ENCODE assay signal across 19 cellular contexts in the genomic region with DNA sequence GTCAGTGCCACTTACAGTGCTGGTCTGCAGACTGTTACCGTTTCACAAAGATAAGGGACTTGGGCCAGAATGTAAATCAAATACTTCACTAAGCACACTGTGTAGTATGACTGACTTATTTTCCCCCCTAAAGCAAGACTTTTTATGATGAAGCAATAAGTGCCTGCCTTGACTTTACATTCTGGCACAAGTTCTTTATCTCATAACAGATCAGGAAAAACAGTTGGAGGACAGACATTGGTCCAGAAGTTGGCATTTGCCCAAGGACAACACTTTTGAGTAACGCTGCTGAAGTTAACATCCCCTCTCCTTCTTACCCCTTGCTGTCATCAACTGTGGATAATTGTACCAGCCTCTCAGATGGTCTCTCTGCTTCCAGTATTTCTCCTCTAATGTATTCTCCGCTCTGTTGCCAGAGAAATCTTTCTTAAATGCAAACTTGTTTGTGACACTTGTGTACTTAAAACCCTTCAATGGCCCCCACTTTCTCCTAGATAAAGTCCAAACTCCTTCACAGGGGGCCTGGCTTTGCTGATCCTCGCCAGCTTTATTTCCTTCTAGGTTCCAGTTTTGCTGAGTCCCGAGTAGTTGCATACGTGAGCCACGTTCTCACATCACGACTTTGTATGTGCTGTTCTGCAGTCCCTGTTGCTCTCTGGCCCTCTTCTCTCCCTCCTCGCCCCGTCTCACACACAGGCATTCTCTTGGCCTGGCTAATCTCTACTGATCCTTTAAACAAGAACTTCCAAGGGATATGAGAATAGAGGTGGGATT. TPM values are rescaled to one million over a fixed set of nuclear protein-coding genes. Genes with fewer than 3 reads are reported as not detected.
DNase-seq lines count a peak whose midpoint lies in the region; ATAC-seq, FAIRE-seq and TF ChIP-seq lines count a peak whose summit lies in the region.
"Had no signal": no experiment of that assay in that cellular context is flagged by ENCODE, and none has a peak within 500 bp of the region (broad histone marks: within the 10 kb centered on the region; RNA-seq: fewer than 3 reads in every experiment).

No MANE protein-coding gene starts in this region.

- peaks cover 0 to 2% (median 0%) of the 10 kb centered on the region in 5 donors for H3K27me3 Mint-ChIP-seq in naive thymus-derived CD4-positive, alpha-beta T cell
- H3K27me3 Mint-ChIP-seq: naive B cell had no signal

- no peak for TF ChIP-seq POLR2A in K562 (conservative IDR thresholded peaks at IDR 0.05)
- TF ChIP-seq POLR2A in esophagus squamous epithelium (IDR thresholded peaks at IDR 0.05), result no peak

- H3K9ac ChIP-seq in K562 (ENCODE audit: insufficient read depth in 1 of 2, low read depth in 2 of 2, low read length in 2 of 2), result no peak overlapping the region

- 0 out of 2 replicates have a peak, but pooled peaks cover 4% of the 10 kb centered on the region for H4K20me1 ChIP-seq in K562 (replicated peaks; ENCODE audit: control insufficient read depth, insufficient read depth, low read length)

- TF ChIP-seq RAD21 in K562 (CRISPR knock-in tag; conservative IDR thresholded peaks at IDR 0.05 in 1 of 2, IDR thresholded peaks at IDR 0.05 in 1 of 2), result no peak

- H3K4me3 ChIP-seq in K562 (no peak overlapping the region), heart right ventricle (no peak overlapping the region), esophagus squamous epithelium (no peak overlapping the region)
- no peak overlapping the region for H3K4me3 ChIP-seq in naive thymus-derived CD4-positive, alpha-beta T cell (ENCODE audit: low read length)

- TF ChIP-seq EP300 in K562 (IDR thresholded peaks at IDR 0.05; ENCODE audit: low read length), result no peak

- H3K9me1 ChIP-seq in K562 (ENCODE audit: control insufficient read depth, insufficient read depth, low read length), result no peaks in the 10 kb centered on the region

- H3K4me2 ChIP-seq in K562 (ENCODE audit: insufficient read depth, low read length), result no peak overlapping the region

- H3K4me1 Mint-ChIP-seq in naive thymus-derived CD4-positive, alpha-beta T cell, result peaks cover 67 to 96% (median 95%) of the 10 kb centered on the region in 7 donors

- H3K27me3 ChIP-seq in K562 (ENCODE audit: control insufficient read depth in 2 of 2, insufficient read depth in 2 of 2, low read length in 2 of 2), result no peaks in the 10 kb centered on the region; a peak in 1 of 5 replicates
- H3K27me3 ChIP-seq in naive thymus-derived CD4-positive, alpha-beta T cell (ENCODE audit: control insufficient read depth in 2 of 2, insufficient read depth in 2 of 2, low read length in 2 of 2), result no peaks in the 10 kb centered on the region
- no peaks in the 10 kb centered on the region for H3K27me3 ChIP-seq in heart right ventricle
- H3K27me3 ChIP-seq in esophagus squamous epithelium, result peaks cover 0 to 10% (median 0%) of the 10 kb centered on the region in 4 donors

- H3K36me3 Mint-ChIP-seq in naive thymus-derived CD4-positive, alpha-beta T cell, result peaks cover 0 to 3% (median 0%) of the 10 kb centered on the region in 5 donors
- H3K36me3 Mint-ChIP-seq: naive B cell had no signal

- TF ChIP-seq CTCF in K562 (IDR thresholded peaks at IDR 0.05 in 2 of 3, conservative IDR thresholded peaks at IDR 0.05 in 1 of 3; ENCODE audit: insufficient read depth in 2 of 3, low read depth in 1 of 3, low read length in 3 of 3) (no peak), heart right ventricle (IDR thresholded peaks at IDR 0.05) (no peak), esophagus squamous epithelium (IDR thresholded peaks at IDR 0.05) (no peak)

- no peak overlapping the region for H3K27ac ChIP-seq in K562 (ENCODE audit: extremely low read depth, low read depth, low read length)
- H3K27ac ChIP-seq in naive thymus-derived CD4-positive, alpha-beta T cell (ENCODE audit: low read depth, low read length), result peak overlapping the region; percentile 77
- no peak overlapping the region for H3K27ac ChIP-seq in heart right ventricle
- no peak overlapping the region for H3K27ac ChIP-seq in esophagus squamous epithelium
- H3K27ac ChIP-seq: 22Rv1 had no signal

- DNase-seq in DMS 273 (lab: John Stamatoyannopoulos, UW; ENCODE audit: unreplicated experiment), result peak; percentile 23
- no peak for DNase-seq in DMS 273 treated with DMSO at 0.1 percent for 48 hours (lab: John Stamatoyannopoulos, UW)
- peak; percentile 31 for DNase-seq in M059J (ENCODE audit: low read depth)
- DNase-seq in K562 (ENCODE audit: extremely low read depth in 1 of 4, low spot score in 3 of 4), result no peak
- no peak for DNase-seq in naive thymus-derived CD4-positive, alpha-beta T cell
- no peak for DNase-seq in NCI-H2081 (lab: John Stamatoyannopoulos, UW)
- no peak for DNase-seq in heart right ventricle
- DNase-seq in esophagus squamous epithelium (lab: John Stamatoyannopoulos, UW), result no peak
- DNase-seq: caudate nucleus; hippocampal formation; naive B cell; NCI-H1092; NCI-H345; PC-3; stimulated activated CD4-positive, alpha-beta T cell treated with anti-CD3 and anti-CD28 coated beads, Interleukin-4, amount 100 ng/mL, for 24 hours; SW 1271 had no signal

- H3K9me3 Mint-ChIP-seq in naive thymus-derived CD4-positive, alpha-beta T cell, result peaks cover 0 to 1% (median 0%) of the 10 kb centered on the region in 11 donors

- H2AFZ ChIP-seq in K562 (ENCODE audit: low read depth, low read length), result no peak overlapping the region

- POLR2A ChIA-PET in K562 (lab: Yijun Ruan, JAX), result no interaction called here
- POLR2A ChIA-PET in naive thymus-derived CD4-positive, alpha-beta T cell (lab: Charles Lee), result interaction anchor here (13.4 to 16.7 kb wide), 2 partner anchors 18 to 38 kb away, joined by 224 to 633 read pairs; partner anchors contain the start of gene S1PR1

- ATAC-seq in K562 (no peak), heart right ventricle (no peak)
- no peak for ATAC-seq in naive thymus-derived CD4-positive, alpha-beta T cell
- ATAC-seq: left lobe of liver, PC-3 had no signal

- peak overlapping the region in 8 of 9 donors; percentile 85 to 99 (median 98) for H3K27ac Mint-ChIP-seq in naive thymus-derived CD4-positive, alpha-beta T cell

- in situ Hi-C loops in K562 (cut with MboI), result loop anchor here (10.0 kb wide), 1 partner anchor 148 kb away; no protein-coding TSS in a partner anchor

- H3K9me3 ChIP-seq in K562 (replicated peaks; ENCODE audit: control insufficient read depth, insufficient read depth, low read depth, low read length) (no peaks in the 10 kb centered on the region), heart right ventricle (peaks cover 0 to 8% (median 0%) of the 10 kb centered on the region in 11 donors), esophagus squamous epithelium (no peaks in the 10 kb centered on the region)
- no peaks in the 10 kb centered on the region for H3K9me3 ChIP-seq in naive thymus-derived CD4-positive, alpha-beta T cell (ENCODE audit: control insufficient read depth in 2 of 3, low read length in 3 of 3)

- no peak for FAIRE-seq in K562 (lab: Jason Lieb, UNC)

- intact Hi-C loops in K562 (cut with micrococcal nuclease) (loop anchor here (1.0 to 10.0 kb wide), 3 partner anchors 45 to 258 kb away; partner anchors contain the start of genes DPH5 and S1PR1), heart right ventricle (cut with DNase I) (loop anchor here in 2 of 10 donors (10.0 kb wide), 2 partner anchors 148 to 258 kb away; partner anchors contain the start of gene DPH5 (in 1 of the 2)), esophagus squamous epithelium (cut with DNase I) (loop anchor here (5.0 to 10.0 kb wide), 2 partner anchors 138 to 355 kb away; no protein-coding TSS in a partner anchor)
- intact Hi-C loops in naive thymus-derived CD4-positive, alpha-beta T cell (cut with micrococcal nuclease), result no loop called here

- H3K4me1 ChIP-seq in K562 (replicated peaks in 1 of 2; ENCODE audit: control insufficient read depth in 2 of 2, insufficient read depth in 2 of 2, low read length in 2 of 2) (peaks cover 9 to 33% of the 10 kb centered on the region in 2 experiments), heart right ventricle (peaks cover 0 to 31% (median 3%) of the 10 kb centered on the region in 9 donors), esophagus squamous epithelium (no peaks in the 10 kb centered on the region)
- H3K4me1 ChIP-seq in naive thymus-derived CD4-positive, alpha-beta T cell (ENCODE audit: control insufficient read depth in 2 of 2, insufficient read depth in 2 of 2, low read length in 2 of 2), result peaks cover 91 to 94% of the 10 kb centered on the region in 2 donors

- WGBS in K562 (ENCODE audit: insufficient coverage, low coverage, missing lambda C conversion rate), result 54% methylated on average over 10 of the region's 10 CpGs
- 62 to 68% methylated on average over 10 of the region's 10 CpGs for WGBS in heart right ventricle, 2 donors
- WGBS in esophagus squamous epithelium, 2 donors, result 72 to 74% methylated on average over 10 of the region's 10 CpGs

- H3K79me2 ChIP-seq in K562 (ENCODE audit: control insufficient read depth, insufficient read depth, low read length), result no peaks in the 10 kb centered on the region

- CTCF ChIA-PET in K562 (lab: Yijun Ruan, JAX; ENCODE audit: low intra/inter-chr PET ratio), result no interaction called here
- CTCF ChIA-PET in naive thymus-derived CD4-positive, alpha-beta T cell (lab: Charles Lee), result interaction anchor here (1.0 to 6.7 kb wide), 4 partner anchors 18 to 75 kb away, joined by 3 to 110 read pairs (median 18); no protein-coding TSS in a partner anchor

- BruUV-seq in K562 (replicated peaks; lab: Mats Ljungman, UMichigan), result no TSS peak

- H3K36me3 ChIP-seq in K562 (ENCODE audit: control insufficient read depth, insufficient read depth, low read length) (no peaks in the 10 kb centered on the region), heart right ventricle (no peaks in the 10 kb centered on the region), esophagus squamous epithelium (no peaks in the 10 kb centered on the region)
- H3K36me3 ChIP-seq in naive thymus-derived CD4-positive, alpha-beta T cell (ENCODE audit: control insufficient read depth in 2 of 3, insufficient read depth in 3 of 3, low read length in 3 of 3), result no peaks in the 10 kb centered on the region

- peak overlapping the region in 9 of 10 donors; percentile 11 to 94 (median 47) for H3K4me3 Mint-ChIP-seq in naive thymus-derived CD4-positive, alpha-beta T cell
- H3K4me3 Mint-ChIP-seq: naive B cell had no signal

RNA-seq across cellular contexts. Expression of gene S1PR1, which starts 45.7 kb away (rescaled TPM):
- 6.8 and 6.9 TPM in 2 replicates for total RNA-seq in M059J (2014; rRNA removed; shearing (Covaris generic))
- 0.93 and 1.5 TPM in 2 replicates for total RNA-seq in K562 (2011; cell fraction: chromatin; rRNA removed; ENCODE audit: low replicate concordance)
- total RNA-seq in K562 (2011; cell fraction: nucleolus; rRNA removed), result 0.92 and 1.3 TPM in 2 replicates
- total RNA-seq in K562 (2011; cell fraction: nucleoplasm; rRNA removed), result 0.61 and 0.73 TPM in 2 replicates
- 0.36 and 0.41 TPM in 2 replicates for total RNA-seq in K562 (2014; rRNA removed)
- total RNA-seq in K562 (2014; rRNA removed; fragmentation: Illumina TruSeq; extraction: Trizol), result 0.29 and 0.32 TPM in 2 replicates
- total RNA-seq in K562 (2015; rRNA removed; fragmentation: Illumina TruSeq; extraction: Trizol), result 1.2 TPM in 2 replicates
- total RNA-seq in K562 (2021), result 0.73 and 1.1 TPM in 2 replicates
- 0.85 and 1.0 TPM in 2 replicates for polyA plus RNA-seq in K562 (2011; rRNA removed)
- polyA plus RNA-seq in K562 (2011; cell fraction: cytosol; rRNA removed), result 1.4 and 1.7 TPM in 2 replicates
- polyA plus RNA-seq in K562 (2011; cell fraction: nucleus; rRNA removed), result 2.9 and 4.5 TPM in 2 replicates
- polyA plus RNA-seq in K562 (2012), result 1.6 and 1.9 TPM in 2 replicates
- polyA plus RNA-seq in K562 (2014; fragmentation: Illumina TruSeq; extraction: Trizol), result 0.43 and 0.54 TPM in 2 replicates
- polyA plus RNA-seq in K562 (2014; fragmentation: Nextera tagmentation; extraction: Ambion mirVana), result under 1 TPM; 0.22 to 0.51 TPM
- polyA plus RNA-seq in K562 (2014; rRNA removed), result 0.32 and 0.34 TPM in 2 replicates
- polyA minus RNA-seq in K562 (2011; rRNA and poly(A)+ RNA removed), result 1.7 TPM in 2 replicates
- 0.95 TPM in 1 of 2 replicates, not detected in the other for polyA minus RNA-seq in K562 (2011; cell fraction: cytosol; rRNA and poly(A)+ RNA removed)
- 2.7 and 3.4 TPM in 2 replicates for polyA minus RNA-seq in K562 (2011; cell fraction: nucleus; rRNA and poly(A)+ RNA removed)
- 100 to 1,000 TPM; 116 to 305 (median 283) TPM for total RNA-seq in naive thymus-derived CD4-positive, alpha-beta T cell
- 100 to 1,000 TPM; 209 to 247 TPM for polyA plus RNA-seq in naive thymus-derived CD4-positive, alpha-beta T cell
- total RNA-seq in heart right ventricle, result 10 to 100 TPM; 37.4 to 82.2 (median 55.2) TPM
- polyA plus RNA-seq in heart right ventricle, result 10 to 100 TPM; 50.3 to 51.2 TPM
- 10 to 100 TPM in 2 of 4 donors, 1 to 10 TPM in 2; 2.8 to 31.1 (median 10.3) TPM for total RNA-seq in esophagus squamous epithelium
- total RNA-seq: G401 had no signal

Comparison
In these comparisons a context has a peak if more than half of its experiments do, and no peak if none do; other contexts are left out.
1. DNase-seq: peak in DMS 273 (single experiment) and M059J (single experiment); none in DMS 273 treated with DMSO at 0.1 percent for 48 hours (single experiment), K562 (0 of 4), naive thymus-derived CD4-positive, alpha-beta T cell (0 of 9), NCI-H2081 (0 of 2), heart right ventricle (0 of 2) and esophagus squamous epithelium (single experiment).
2. intact Hi-C loops: an anchor here in K562 (1.0 to 10.0 kb wide) and esophagus squamous epithelium (5.0 to 10.0 kb wide); none called in naive thymus-derived CD4-positive, alpha-beta T cell.